ENCODE assay signal across 8 cellular contexts in the genomic region with DNA sequence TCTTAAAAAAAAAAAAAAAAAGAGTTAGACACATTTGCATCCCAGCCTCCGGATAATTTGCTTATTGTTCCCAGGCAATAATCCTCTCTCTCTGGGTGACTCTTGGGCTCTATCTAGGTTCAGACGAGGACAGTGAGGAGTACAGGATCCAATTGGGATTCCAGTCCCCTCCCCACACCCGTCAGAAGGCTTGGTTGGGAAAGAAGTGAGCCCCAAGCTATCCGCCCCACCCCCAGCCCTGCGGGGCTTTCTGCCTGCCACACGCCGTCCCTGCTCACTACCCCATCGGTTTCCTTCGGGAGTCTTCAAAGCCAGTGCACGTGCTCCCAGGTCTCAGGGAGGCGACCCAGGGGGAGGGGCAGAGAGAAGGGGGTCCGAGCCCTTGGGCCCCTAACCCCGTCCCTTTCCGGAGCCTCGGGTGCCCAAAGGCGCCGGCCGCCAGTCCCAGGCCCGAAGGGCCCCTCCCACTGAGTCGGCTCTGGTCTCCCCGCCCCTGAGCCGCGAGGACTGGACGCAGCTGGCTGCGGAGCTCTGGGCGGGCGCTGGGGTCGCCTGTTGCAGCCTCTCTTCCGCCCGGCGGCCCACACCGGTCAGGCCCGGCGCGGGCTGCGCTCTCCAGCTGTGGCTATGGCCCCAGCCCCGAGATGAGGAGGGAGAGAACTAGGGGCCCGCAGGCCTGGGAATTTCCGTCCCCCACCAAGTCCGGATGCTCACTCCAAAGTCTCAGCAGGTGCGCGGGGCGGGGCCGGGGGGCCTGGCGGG. TPM values are rescaled to one million over a fixed set of nuclear protein-coding genes. Genes with fewer than 3 reads are reported as not detected.
DNase-seq lines count a peak whose midpoint lies in the region; ATAC-seq and TF ChIP-seq lines count a peak whose summit lies in the region.

No MANE protein-coding gene starts in this region.

- H3K9me3 ChIP-seq in H9 (ENCODE audit: control insufficient read depth, low read depth, low read length), result no peaks in the 10 kb centered on the region

- CTCF ChIA-PET in activated CD8-positive, alpha-beta T cell treated with anti-CD3 and anti-CD28 coated beads, Interleukin-2, amount 10 ng/mL, durations not matched to agents 7 days and 5 days (lab: Charles Lee), result interaction anchor here (0.9 to 1.7 kb wide), 3 partner anchors 17 to 44 kb away, joined by 3 to 6 read pairs (median 6); no protein-coding TSS in a partner anchor

- POLR2A ChIA-PET in activated CD8-positive, alpha-beta T cell treated with anti-CD3 and anti-CD28 coated beads, Interleukin-2, amount 10 ng/mL, durations not matched to agents 7 days and 5 days (lab: Charles Lee), result interaction anchor here (1.3 kb wide), 1 partner anchor 28 kb away, joined by 5 read pairs; the partner anchor contains the start of gene HSP90AB1

- no peak overlapping the region for H4K5ac ChIP-seq in H9 (ENCODE audit: insufficient read length, low read depth, low read length)

- H3K27ac ChIP-seq in H9 (ENCODE audit: insufficient read length, low read depth, low read length) (peak overlapping the region; percentile 72), foreskin keratinocyte (no peak overlapping the region)

- H2BK15ac ChIP-seq in H9 (ENCODE audit: low read depth, low read length), result no peak overlapping the region

- H4K20me1 ChIP-seq in H9 (ENCODE audit: control insufficient read depth, insufficient read depth, insufficient read length), result no peaks in the 10 kb centered on the region

- H3K79me1 ChIP-seq in H9 (ENCODE audit: insufficient read depth, low read depth, low read length, poor library complexity, severe bottlenecking), result peaks cover under 1% of the 10 kb centered on the region

- H3K9ac ChIP-seq in H9 (ENCODE audit: extremely low read depth, insufficient read length, low read length), result peak overlapping the region; percentile 77

- H3K27ac Mint-ChIP-seq in H9, result peak overlapping the region; percentile 96 to 100 (median 96)
- H3K27ac Mint-ChIP-seq in activated CD8-positive, alpha-beta T cell treated with anti-CD3 and anti-CD28 coated beads, Interleukin-2, amount 10 ng/mL, durations not matched to agents 7 days and 5 days, result no peak overlapping the region
- H3K27ac Mint-ChIP-seq in natural killer cell treated with Interleukin-12 subunit alpha and Interleukin-12 subunit beta and Interleukin-15 and Interleukin-18, amount 100 ng/mL, for 72 hours, result no peak overlapping the region

- no peak overlapping the region for H2AK5ac ChIP-seq in H9 (ENCODE audit: insufficient read length, low read length)

- peak overlapping the region; percentile 53 for H3K4me3 ChIP-seq in NB4 (ENCODE audit: low read depth, low read length)

- peaks cover 16% of the 10 kb centered on the region; the same call in 1 of the 2 replicates for H3K4me1 ChIP-seq in H9 (ENCODE audit: insufficient read depth, low read length)
- peaks cover 5% of the 10 kb centered on the region for H3K4me1 ChIP-seq in foreskin keratinocyte

- H3K4me3 Mint-ChIP-seq in H9, result peak overlapping the region; percentile 68 to 83
- no peak overlapping the region for H3K4me3 Mint-ChIP-seq in activated CD8-positive, alpha-beta T cell treated with anti-CD3 and anti-CD28 coated beads, Interleukin-2, amount 10 ng/mL, durations not matched to agents 7 days and 5 days
- H3K4me3 Mint-ChIP-seq in natural killer cell treated with Interleukin-12 subunit alpha and Interleukin-12 subunit beta and Interleukin-15 and Interleukin-18, amount 100 ng/mL, for 72 hours, result peak overlapping the region; percentile 51

- peak overlapping the region; percentile 76; the same call in 1 of the 2 replicates for H3K14ac ChIP-seq in H9 (ENCODE audit: insufficient read depth, low read length)

- H2AFZ ChIP-seq in H9 (ENCODE audit: low read length), result no peak overlapping the region

- WGBS in H9 (ENCODE audit: extremely low coverage, insufficient read length, low lambda C conversion rate), result no CpG with 5 or more reads among the region's 45 CpGs

- peaks cover 0 to 3% (median 0%) of the 10 kb centered on the region in 3 experiments; a peak in 2 of 7 replicates for H3K36me3 Mint-ChIP-seq in H9 (ENCODE audit: insufficient read depth in 1 of 3, low read depth in 3 of 3)
- H3K36me3 Mint-ChIP-seq in activated CD8-positive, alpha-beta T cell treated with anti-CD3 and anti-CD28 coated beads, Interleukin-2, amount 10 ng/mL, durations not matched to agents 7 days and 5 days (ENCODE audit: low read depth), result no peaks in the 10 kb centered on the region
- no peaks in the 10 kb centered on the region for H3K36me3 Mint-ChIP-seq in natural killer cell treated with Interleukin-12 subunit alpha and Interleukin-12 subunit beta and Interleukin-15 and Interleukin-18, amount 100 ng/mL, for 72 hours

- peaks cover 18% of the 10 kb centered on the region for H3K23me2 ChIP-seq in H9 (ENCODE audit: insufficient read length, low read depth, low read length, poor library complexity, severe bottlenecking)

- H3K27me3 Mint-ChIP-seq in H9 (ENCODE audit: low read depth), result peaks cover 3% of the 10 kb centered on the region
- peaks cover 11% of the 10 kb centered on the region for H3K27me3 Mint-ChIP-seq in activated CD8-positive, alpha-beta T cell treated with anti-CD3 and anti-CD28 coated beads, Interleukin-2, amount 10 ng/mL, durations not matched to agents 7 days and 5 days (ENCODE audit: low read depth)
- peaks cover 0 to 8% of the 10 kb centered on the region in 2 donors for H3K27me3 Mint-ChIP-seq in natural killer cell treated with Interleukin-12 subunit alpha and Interleukin-12 subunit beta and Interleukin-15 and Interleukin-18, amount 100 ng/mL, for 72 hours

- no peaks in the 10 kb centered on the region for H3K27me3 ChIP-seq in H9 (ENCODE audit: insufficient read depth, low read length)
- peaks cover 8% of the 10 kb centered on the region for H3K27me3 ChIP-seq in foreskin keratinocyte

- H3K9me3 Mint-ChIP-seq in H9, result no peaks in the 10 kb centered on the region; a peak in 1 of 5 replicates
- no peaks in the 10 kb centered on the region for H3K9me3 Mint-ChIP-seq in activated CD8-positive, alpha-beta T cell treated with anti-CD3 and anti-CD28 coated beads, Interleukin-2, amount 10 ng/mL, durations not matched to agents 7 days and 5 days (ENCODE audit: insufficient read depth)
- no peaks in the 10 kb centered on the region for H3K9me3 Mint-ChIP-seq in natural killer cell treated with Interleukin-12 subunit alpha and Interleukin-12 subunit beta and Interleukin-15 and Interleukin-18, amount 100 ng/mL, for 72 hours

- H4K91ac ChIP-seq in H9 (ENCODE audit: insufficient read length, low read depth, low read length), result no peak overlapping the region

- H3K23ac ChIP-seq in H9 (ENCODE audit: insufficient read length, low read depth, low read length), result no peak overlapping the region

- peak; percentile 40 for TF ChIP-seq POLR2A in NB4 (IDR thresholded peaks at IDR 0.05; ENCODE audit: extremely low read depth, insufficient read length)

- no peak overlapping the region for H2BK20ac ChIP-seq in H9 (ENCODE audit: low read depth, low read length, poor library complexity, severe bottlenecking)

- H2BK5ac ChIP-seq in H9 (ENCODE audit: insufficient read length, low read length), result no peak overlapping the region

- no peak overlapping the region for H2BK120ac ChIP-seq in H9 (ENCODE audit: low read depth, low read length, poor library complexity, severe bottlenecking)

- no peak overlapping the region for H3K56ac ChIP-seq in H9 (ENCODE audit: insufficient read length, low read depth, low read length)

- peak overlapping the region; percentile 71 for H2BK12ac ChIP-seq in H9 (ENCODE audit: insufficient read length, low read depth, low read length)

- H3K4me1 Mint-ChIP-seq in H9, result peaks cover 53 to 55% of the 10 kb centered on the region in 2 experiments
- peaks cover 37% of the 10 kb centered on the region for H3K4me1 Mint-ChIP-seq in activated CD8-positive, alpha-beta T cell treated with anti-CD3 and anti-CD28 coated beads, Interleukin-2, amount 10 ng/mL, durations not matched to agents 7 days and 5 days (ENCODE audit: low read depth)
- peaks cover 16 to 18% of the 10 kb centered on the region in 2 donors for H3K4me1 Mint-ChIP-seq in natural killer cell treated with Interleukin-12 subunit alpha and Interleukin-12 subunit beta and Interleukin-15 and Interleukin-18, amount 100 ng/mL, for 72 hours (ENCODE audit: low read depth in 2 of 2)

- H4K8ac ChIP-seq in H9 (replicated peaks; ENCODE audit: insufficient read length, low read depth, low read length), result no peak overlapping the region

- no peak overlapping the region for H3K4ac ChIP-seq in H9 (ENCODE audit: low read depth, low read length)

- peak overlapping the region; percentile 68 for H3K4me2 ChIP-seq in H9 (ENCODE audit: insufficient read depth, insufficient read length, low read length)

- TF ChIP-seq CTCF in H9 (conservative IDR thresholded peaks at IDR 0.05) (no peak), NB4 (IDR thresholded peaks at IDR 0.05; ENCODE audit: low read depth, low read length) (no peak), foreskin keratinocyte (conservative IDR thresholded peaks at IDR 0.05) (no peak)

- peak overlapping the region; percentile 92 for H3K18ac ChIP-seq in H9 (ENCODE audit: insufficient read length, low read depth, low read length)

- no peak overlapping the region for H3T11ph ChIP-seq in H9 (ENCODE audit: low read length)

- DNase-seq in activated effector memory CD4-positive, alpha-beta T cell treated with anti-CD3 and anti-CD28 coated beads, Interleukin-2, amount 50 U/mL, for 16 hours, result peak; percentile 66
- no peak for DNase-seq in activated effector memory CD4-positive, alpha-beta T cell treated with Interleukin-2 at 50 U/mL for 16 hours
- DNase-seq in H9, result peak; percentile 96
- peak; percentile 92 for DNase-seq in NB4 (ENCODE audit: low read depth)
- DNase-seq in activated CD8-positive, alpha-beta T cell treated with anti-CD3 and anti-CD28 coated beads, Interleukin-2, amount 10 ng/mL, durations not matched to agents 7 days and 5 days, result peak; percentile 45
- DNase-seq in foreskin keratinocyte, result no peak
- peak; percentile 80 for DNase-seq in natural killer cell treated with Interleukin-12 subunit alpha and Interleukin-12 subunit beta and Interleukin-15 and Interleukin-18, amount 100 ng/mL, for 72 hours (ENCODE audit: low spot score)

- no peak for ATAC-seq in activated CD8-positive, alpha-beta T cell treated with anti-CD3 and anti-CD28 coated beads, Interleukin-2, amount 10 ng/mL, durations not matched to agents 7 days and 5 days
- ATAC-seq in foreskin keratinocyte, result peak; percentile 12
- peak; percentile 71 to 80 for ATAC-seq in natural killer cell treated with Interleukin-12 subunit alpha and Interleukin-12 subunit beta and Interleukin-15 and Interleukin-18, amount 100 ng/mL, for 72 hours
- no peak for ATAC-seq in GM18520 (IDR thresholded peaks at IDR 0.05; ENCODE audit: unreplicated experiment)

- H3K79me2 ChIP-seq in H9 (ENCODE audit: insufficient read depth, low read length), result peaks cover under 1% of the 10 kb centered on the region; the same call in 1 of the 2 replicates

RNA-seq across cellular contexts. Expression of gene MYMX, which starts 2.5 kb away (rescaled TPM):
- 1.1 and 1.8 TPM in 2 replicates for total RNA-seq in H9 (2021)
- total RNA-seq in activated CD8-positive, alpha-beta T cell treated with anti-CD3 and anti-CD28 coated beads, Interleukin-2, amount 10 ng/mL, durations not matched to agents 7 days and 5 days, result not detected
- not detected in 2 replicates for total RNA-seq in foreskin keratinocyte
- polyA plus RNA-seq in foreskin keratinocyte, result not detected in 2 replicates
- not detected for total RNA-seq in natural killer cell treated with Interleukin-12 subunit alpha and Interleukin-12 subunit beta and Interleukin-15 and Interleukin-18, amount 100 ng/mL, for 72 hours

RNA-seq across cellular contexts. Expression of gene SLC29A1, which starts 4.2 kb away (rescaled TPM):
- total RNA-seq in H9 (2021) (118 and 124 TPM in 2 replicates), foreskin keratinocyte (34.6 and 42.2 TPM in 2 replicates)
- total RNA-seq in activated CD8-positive, alpha-beta T cell treated with anti-CD3 and anti-CD28 coated beads, Interleukin-2, amount 10 ng/mL, durations not matched to agents 7 days and 5 days, result 10 to 100 TPM; 49.2 to 53.4 TPM
- polyA plus RNA-seq in foreskin keratinocyte, result 42.1 and 50.9 TPM in 2 replicates
- total RNA-seq in natural killer cell treated with Interleukin-12 subunit alpha and Interleukin-12 subunit beta and Interleukin-15 and Interleukin-18, amount 100 ng/mL, for 72 hours, result 10 to 100 TPM; 25.1 to 95.6 TPM

RNA-seq across cellular contexts. Expression of gene HSP90AB1, which starts 27.7 kb away (rescaled TPM):
- total RNA-seq in H9 (2021) (1,986 and 2,056 TPM in 2 replicates), foreskin keratinocyte (1,007 and 1,222 TPM in 2 replicates)
- total RNA-seq in activated CD8-positive, alpha-beta T cell treated with anti-CD3 and anti-CD28 coated beads, Interleukin-2, amount 10 ng/mL, durations not matched to agents 7 days and 5 days, result 100 to 1,000 TPM; 741 to 755 TPM
- polyA plus RNA-seq in foreskin keratinocyte, result 607 and 798 TPM in 2 replicates
- 1,000 to 10,000 TPM; 1,035 to 1,696 TPM for total RNA-seq in natural killer cell treated with Interleukin-12 subunit alpha and Interleukin-12 subunit beta and Interleukin-15 and Interleukin-18, amount 100 ng/mL, for 72 hours

RNA-seq across cellular contexts. Expression of gene SLC35B2, which starts 38.1 kb away (rescaled TPM):
- total RNA-seq in H9 (2021), result 34.5 and 36.1 TPM in 2 replicates
- total RNA-seq in activated CD8-positive, alpha-beta T cell treated with anti-CD3 and anti-CD28 coated beads, Interleukin-2, amount 10 ng/mL, durations not matched to agents 7 days and 5 days, result 10 to 100 TPM; 31.6 to 32.8 TPM
- 76.7 and 77.0 TPM in 2 replicates for total RNA-seq in foreskin keratinocyte
- polyA plus RNA-seq in foreskin keratinocyte, result 72.9 and 79.6 TPM in 2 replicates
- 10 to 100 TPM; 34.6 to 39.4 TPM for total RNA-seq in natural killer cell treated with Interleukin-12 subunit alpha and Interleukin-12 subunit beta and Interleukin-15 and Interleukin-18, amount 100 ng/mL, for 72 hours

RNA-seq across cellular contexts. Expression of gene NFKBIE, which starts 46.1 kb away (rescaled TPM):
- 9.7 and 12.1 TPM in 2 replicates for total RNA-seq in H9 (2021)
- 10 to 100 TPM; 14.1 to 16.9 TPM for total RNA-seq in activated CD8-positive, alpha-beta T cell treated with anti-CD3 and anti-CD28 coated beads, Interleukin-2, amount 10 ng/mL, durations not matched to agents 7 days and 5 days
- total RNA-seq in foreskin keratinocyte, result 15.8 and 16.8 TPM in 2 replicates
- 16.9 and 18.7 TPM in 2 replicates for polyA plus RNA-seq in foreskin keratinocyte
- 10 to 100 TPM; 24.1 to 26.1 TPM for total RNA-seq in natural killer cell treated with Interleukin-12 subunit alpha and Interleukin-12 subunit beta and Interleukin-15 and Interleukin-18, amount 100 ng/mL, for 72 hours

Comparison
In these comparisons a context has a peak if more than half of its experiments do, and no peak if none do; other contexts are left out.
1. DNase-seq: peak in activated effector memory CD4-positive, alpha-beta T cell treated with anti-CD3 and anti-CD28 coated beads, Interleukin-2, amount 50 U/mL, for 16 hours (single experiment), H9 (single experiment), NB4 (single experiment), activated CD8-positive, alpha-beta T cell treated with anti-CD3 and anti-CD28 coated beads, Interleukin-2, amount 10 ng/mL, durations not matched to agents 7 days and 5 days (single experiment) and natural killer cell treated with Interleukin-12 subunit alpha and Interleukin-12 subunit beta and Interleukin-15 and Interleukin-18, amount 100 ng/mL, for 72 hours (single experiment); none in activated effector memory CD4-positive, alpha-beta T cell treated with Interleukin-2 at 50 U/mL for 16 hours (single experiment) and foreskin keratinocyte (0 of 2).
2. H3K27ac Mint-ChIP-seq: peak in H9 (3 of 3); none in activated CD8-positive, alpha-beta T cell treated with anti-CD3 and anti-CD28 coated beads, Interleukin-2, amount 10 ng/mL, durations not matched to agents 7 days and 5 days (single experiment) and natural killer cell treated with Interleukin-12 subunit alpha and Interleukin-12 subunit beta and Interleukin-15 and Interleukin-18, amount 100 ng/mL, for 72 hours (0 of 2).
3. ATAC-seq: peak in foreskin keratinocyte (single experiment) and natural killer cell treated with Interleukin-12 subunit alpha and Interleukin-12 subunit beta and Interleukin-15 and Interleukin-18, amount 100 ng/mL, for 72 hours (2 of 2); none in activated CD8-positive, alpha-beta T cell treated with anti-CD3 and anti-CD28 coated beads, Interleukin-2, amount 10 ng/mL, durations not matched to agents 7 days and 5 days (single experiment) and GM18520 (single experiment).